Comparison of ENCODE assay signal across 8 cellular contexts in the genomic region with DNA sequence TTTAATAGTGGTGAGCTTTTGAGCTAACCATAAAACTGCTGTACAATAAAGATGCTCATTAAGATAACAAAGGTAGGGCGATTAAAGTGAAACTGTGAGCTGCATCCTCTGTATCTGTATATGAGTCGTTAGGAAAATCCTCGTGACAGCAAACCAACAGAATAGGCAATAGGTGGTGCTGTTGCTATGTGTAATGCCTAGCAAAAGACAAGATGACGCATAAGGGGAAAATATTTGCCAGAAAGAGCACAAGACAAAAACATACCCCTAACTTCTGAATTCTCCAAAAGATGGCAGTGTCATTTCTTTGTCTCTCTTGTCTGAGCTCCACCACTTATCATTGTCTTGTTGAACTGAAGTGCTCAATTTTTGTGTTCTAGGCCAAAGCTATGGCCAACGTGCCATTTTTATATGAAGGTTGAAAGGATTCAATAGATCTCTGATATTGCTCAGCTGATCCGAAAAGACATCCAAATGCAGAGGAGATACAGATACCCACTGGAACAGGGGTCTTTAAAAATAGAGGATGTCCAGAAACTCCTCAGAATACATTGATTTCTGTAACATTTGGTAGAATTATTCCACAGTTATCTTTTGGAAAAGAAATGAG. TPM values are rescaled to one million over a fixed set of nuclear protein-coding genes. Genes with fewer than 3 reads are reported as not detected.
DNase-seq lines count a peak whose midpoint lies in the region; ATAC-seq and TF ChIP-seq lines count a peak whose summit lies in the region.

No MANE protein-coding gene starts in this region.

- peak overlapping the region in 12 of 59 donors; percentile 0 to 58 (median 25) for H3K27ac ChIP-seq in dorsolateral prefrontal cortex

- peak overlapping the region in 16 of 59 donors; percentile 4 to 39 (median 15) for H3K4me3 ChIP-seq in dorsolateral prefrontal cortex

- peak; percentile 59 to 98 (median 87) for TF ChIP-seq CTCF in dorsolateral prefrontal cortex (IDR thresholded peaks at IDR 0.05 in 54 of 56, conservative IDR thresholded peaks at IDR 0.05 in 2 of 56; ENCODE audit: low read depth in 1 of 56, partially characterized antibody in 56 of 56)

- ATAC-seq in GM19023 (IDR thresholded peaks at IDR 0.05; ENCODE audit: unreplicated experiment) (peak; percentile 97), HG03066 (IDR thresholded peaks at IDR 0.05; ENCODE audit: low read depth, unreplicated experiment) (peak; percentile 92)

- DNase-seq in D341Med (ENCODE audit: low spot score) (peak; percentile 50), NCI-H187 treated with DMSO at 0.1 percent for 48 hours (lab: John Stamatoyannopoulos, UW) (peak; percentile 66), SW480 (ENCODE audit: low spot score) (peak; percentile 97), dorsolateral prefrontal cortex (peak in 3 of 10 donors; percentile 44 to 66 (median 55)), lung microvascular endothelial cell (ENCODE audit: low read depth in 2 of 2) (peak; percentile 86 to 87), ureter (ENCODE audit: low spot score) (peak; percentile 59)

- intact Hi-C loops in dorsolateral prefrontal cortex (cut with DNase I): loop anchor here (2.0 to 5.0 kb wide), 6 partner anchors 112 to 1564 kb away; a partner anchor contains a TSS

- no peaks in the 10 kb centered on the region for H3K27me3 ChIP-seq in dorsolateral prefrontal cortex

RNA-seq across cellular contexts. Expression of a gene that starts 56.3 kb away (rescaled TPM):
- 1 to 10 TPM in 110 of 120 experiments, under 1 TPM in 10; 0.81 to 3.0 (median 1.7) TPM for total RNA-seq in dorsolateral prefrontal cortex
- total RNA-seq in lung microvascular endothelial cell: 0.65 and 0.99 TPM in 2 replicates
- total RNA-seq in ureter: 9.0 TPM
